ENCODE assay signal across 22 cellular contexts in genomic region chr12:117273091-117273490, GRCh38.
A peak's percentile ranks its signal among the peaks of the same experiment; 100 is the strongest.
DNase-seq lines count a peak whose midpoint lies in the region; ATAC-seq, FAIRE-seq and TF ChIP-seq lines count a peak whose summit lies in the region.
"Had no signal": no experiment of that assay in that cellular context is flagged by ENCODE, and none has a peak within 500 bp of the region (broad histone marks: within the 10 kb centered on the region; RNA-seq: fewer than 3 reads in every experiment).

No MANE protein-coding gene starts in this region.

- WGBS in prostate gland = 25% methylated on average over 2 of the region's 2 CpGs

- H3K4me3 ChIP-seq in right atrium auricular region (no peak overlapping the region), bronchial epithelial cell (ENCODE audit: low read depth, low read length) (no peak overlapping the region), prostate gland (no peak overlapping the region)
- H3K4me3 ChIP-seq: PC-9 had no signal

- DNase-seq in Right ventricle myocardium inferior (ENCODE audit: missing footprints) (no peak), right atrium auricular region (ENCODE audit: low spot score) (no peak), Daoy (ENCODE audit: low read depth) (peak; percentile 34), bronchial epithelial cell (ENCODE audit: low read depth) (peak; percentile 2), prostate gland (ENCODE audit: low spot score) (peak; percentile 45), HEK293T (ENCODE audit: extremely low spot score) (no peak), NCI-H446 (lab: John Stamatoyannopoulos, UW) (no peak), NCI-H526 (lab: John Stamatoyannopoulos, UW) (no peak)
- DNase-seq: 8988T; DMS153; DND-41; H7; MV-4-11; NCI-H1105; NCI-H1436 treated with DMSO at 0.1 percent for 48 hours; NCI-H187 treated with DMSO at 0.1 percent for 48 hours; NCI-H2171 treated with DMSO at 0.1 percent for 48 hours; NCI-H524; NCI-H774; NK-92 treated with Interleukin-12 subunit alpha and Interleukin-12 subunit beta, amount 100 ng/mL, for 24 hours; PC-9; SHP77 had no signal

- TF ChIP-seq CTCF in right atrium auricular region (IDR thresholded peaks at IDR 0.05) (no peak), bronchial epithelial cell (IDR thresholded peaks at IDR 0.05; ENCODE audit: insufficient read depth, low read length, severe bottlenecking) (no peak), prostate gland (IDR thresholded peaks at IDR 0.05) (no peak)

- FAIRE-seq in bronchial epithelial cell (lab: Jason Lieb, UNC) = no peak

- no peaks in the 10 kb centered on the region for H3K36me3 ChIP-seq in right atrium auricular region
- H3K36me3 ChIP-seq in bronchial epithelial cell (ENCODE audit: control insufficient read depth, insufficient read depth, low read length) = no peaks in the 10 kb centered on the region
- no peaks in the 10 kb centered on the region for H3K36me3 ChIP-seq in prostate gland

- no peaks in the 10 kb centered on the region for H3K4me1 ChIP-seq in right atrium auricular region
- H3K4me1 ChIP-seq in prostate gland (replicated peaks) = no peaks in the 10 kb centered on the region

- intact Hi-C loops in Right ventricle myocardium inferior (cut with DNase I) = no loop called here
- intact Hi-C loops in prostate gland (cut with DNase I) = no loop called here

- H3K27ac ChIP-seq in right atrium auricular region = no peak overlapping the region
- no peak overlapping the region for H3K27ac ChIP-seq in prostate gland
- H3K27ac ChIP-seq: PC-9 had no signal

- TF ChIP-seq POLR2A in prostate gland (IDR thresholded peaks at IDR 0.05) = no peak

- H3K9me3 ChIP-seq in right atrium auricular region (no peaks in the 10 kb centered on the region), prostate gland (no peaks in the 10 kb centered on the region)

- ATAC-seq in Right ventricle myocardium inferior = peak; percentile 67

- POLR2A ChIA-PET in HEK293T (lab: Yijun Ruan, JAX) = no interaction called here

- CTCF ChIA-PET in HEK293T (lab: Yijun Ruan, JAX) = no interaction called here

- H3K27me3 ChIP-seq in right atrium auricular region = no peaks in the 10 kb centered on the region
- no peaks in the 10 kb centered on the region for H3K27me3 ChIP-seq in bronchial epithelial cell (ENCODE audit: control insufficient read depth, insufficient read depth, low read length)
- no peaks in the 10 kb centered on the region for H3K27me3 ChIP-seq in prostate gland (replicated peaks; ENCODE audit: insufficient read depth)

TF ChIP-seq in HEK293T, 16 proteins besides CTCF, POLR2A, EP300 and RAD21:
- TF ChIP-seq FOXA1 (IDR thresholded peaks at IDR 0.05) (no peak), ELF4 (IDR thresholded peaks at IDR 0.05) (no peak), NFRKB (IDR thresholded peaks at IDR 0.05) (no peak), HDGF (IDR thresholded peaks at IDR 0.05; ENCODE audit: borderline replicate concordance) (no peak), LEF1 (IDR thresholded peaks at IDR 0.05; ENCODE audit: borderline replicate concordance) (no peak), SUZ12 (IDR thresholded peaks at IDR 0.05) (no peak), PKNOX1 (IDR thresholded peaks at IDR 0.05) (no peak), ARNT (IDR thresholded peaks at IDR 0.05) (no peak), TARDBP (IDR thresholded peaks at IDR 0.05) (no peak), FOXK2 (IDR thresholded peaks at IDR 0.05) (no peak), L3MBTL2 (conservative IDR thresholded peaks at IDR 0.05) (no peak), CTBP1 (IDR thresholded peaks at IDR 0.05; ENCODE audit: borderline replicate concordance) (no peak), ZNF384 (IDR thresholded peaks at IDR 0.05) (no peak), SP1 (IDR thresholded peaks at IDR 0.05) (no peak), FOXM1 (IDR thresholded peaks at IDR 0.05; ENCODE audit: borderline replicate concordance) (no peak), BHLHE40 (IDR thresholded peaks at IDR 0.05; ENCODE audit: borderline replicate concordance) (no peak)
TF ChIP-seq in HEK293T: peak in this region for 0.

Comparison
In these comparisons a context has a peak if more than half of its experiments do, and no peak if none do; other contexts are left out.
1. DNase-seq: peak in Daoy (single experiment), bronchial epithelial cell (single experiment) and prostate gland (single experiment); none in Right ventricle myocardium inferior (single experiment), right atrium auricular region (single experiment), HEK293T (single experiment), NCI-H446 (0 of 2) and NCI-H526 (0 of 2).